8 cellular contexts compared by ENCODE assay signal in genomic region chr2:96147593-96148201, GRCh38. TPM values are rescaled to one million over a fixed set of nuclear protein-coding genes. Genes with fewer than 3 reads are reported as not detected.
A peak's percentile ranks its signal among the peaks of the same experiment; 100 is the strongest.
DNase-seq lines count a peak whose midpoint lies in the region; ATAC-seq and TF ChIP-seq lines count a peak whose summit lies in the region.

No MANE protein-coding gene starts in this region.

- 89 to 91% methylated on average over 3 to 9 of the region's 9 CpGs for WGBS in endodermal cell (ENCODE audit: insufficient coverage in 1 of 2, insufficient read length in 1 of 2), 2 experiments
- WGBS in body of pancreas, 2 donors = 86 to 91% methylated on average over 7 to 9 of the region's 9 CpGs

- DNase-seq in activated CD4-positive, alpha-beta T cell treated with anti-CD3 and anti-CD28 coated beads for 48 hours = peak; percentile 64
- DNase-seq in activated CD4-positive, alpha-beta T cell treated with anti-CD3 and anti-CD28 coated beads, Interleukin-2, amount 50 U/mL, for 1 hour = no peak
- no peak for DNase-seq in RWPE1 (ENCODE audit: low spot score)
- DNase-seq in endodermal cell = peak; percentile 63
- peak; percentile 36 for DNase-seq in stimulated activated naive B cell treated with anti-CD40 and anti-IgM and Interleukin-4, amounts not matched to agents 10 μg/mL and 1 μg/mL and 100 μg/mL, for 72 hours
- DNase-seq in WTC11 (ENCODE audit: low spot score) = no peak
- DNase-seq in NCI-H2107 treated with DMSO at 0.1 percent for 48 hours (lab: John Stamatoyannopoulos, UW; ENCODE audit: unreplicated experiment) = no peak
- no peak for DNase-seq in body of pancreas

- no peak for TF ChIP-seq POLR2A in body of pancreas (IDR thresholded peaks at IDR 0.05)

- H3K27me3 ChIP-seq in endodermal cell (ENCODE audit: control insufficient read depth, insufficient read depth, low read length, poor library complexity, severe bottlenecking) (peaks cover 30% of the 10 kb centered on the region), body of pancreas (no peaks in the 10 kb centered on the region)

- H3K9me3 Mint-ChIP-seq in endodermal cell (no peaks in the 10 kb centered on the region), WTC11 (no peaks in the 10 kb centered on the region)
- H3K9me3 Mint-ChIP-seq in stimulated activated naive B cell treated with anti-CD40 and anti-IgM and Interleukin-4, amounts not matched to agents 10 μg/mL and 1 μg/mL and 100 μg/mL, for 72 hours = no peaks in the 10 kb centered on the region

- CTCF ChIA-PET in RWPE1 (lab: Yijun Ruan, JAX) = interaction anchor here (0.5 to 1.0 kb wide), 4 partner anchors 27 to 139 kb away, joined by 3 to 5 read pairs (median 3); no protein-coding TSS in a partner anchor
- CTCF ChIA-PET in WTC11 (lab: Charles Lee) = interaction anchor here (1.3 to 4.9 kb wide), 7 partner anchors 9 to 125 kb away, joined by 3 to 33 read pairs (median 8); partner anchors contain the start of gene ASTL

- H3K9ac ChIP-seq in endodermal cell (ENCODE audit: extremely low read depth, low read length, poor library complexity, severe bottlenecking) = no peak overlapping the region

- H3K4me1 ChIP-seq in endodermal cell (ENCODE audit: control insufficient read depth, insufficient read depth, low read length) (no peaks in the 10 kb centered on the region), body of pancreas (peaks cover 24% of the 10 kb centered on the region)

- peak overlapping the region; percentile 49 for H3K27ac ChIP-seq in RWPE1
- H3K27ac ChIP-seq in endodermal cell (ENCODE audit: low read depth, low read length) = no peak overlapping the region
- no peak overlapping the region for H3K27ac ChIP-seq in body of pancreas

- H3K27me3 Mint-ChIP-seq in endodermal cell (ENCODE audit: insufficient read depth) (peaks cover 26% of the 10 kb centered on the region), WTC11 (ENCODE audit: low read depth) (peaks cover 35% of the 10 kb centered on the region)
- H3K27me3 Mint-ChIP-seq in stimulated activated naive B cell treated with anti-CD40 and anti-IgM and Interleukin-4, amounts not matched to agents 10 μg/mL and 1 μg/mL and 100 μg/mL, for 72 hours = no peaks in the 10 kb centered on the region

- ATAC-seq in stimulated activated naive B cell treated with anti-CD40 and anti-IgM and Interleukin-4, amounts not matched to agents 10 μg/mL and 1 μg/mL and 100 μg/mL, for 72 hours (replicated peaks) = no peak
- no peak for ATAC-seq in WTC11
- no peak for ATAC-seq in body of pancreas

- H3K36me3 Mint-ChIP-seq in endodermal cell (ENCODE audit: low read depth) = no peaks in the 10 kb centered on the region
- H3K36me3 Mint-ChIP-seq in stimulated activated naive B cell treated with anti-CD40 and anti-IgM and Interleukin-4, amounts not matched to agents 10 μg/mL and 1 μg/mL and 100 μg/mL, for 72 hours = peaks cover 20 to 21% of the 10 kb centered on the region in 2 donors
- no peaks in the 10 kb centered on the region for H3K36me3 Mint-ChIP-seq in WTC11

- no peak overlapping the region for H3K4me3 Mint-ChIP-seq in endodermal cell
- H3K4me3 Mint-ChIP-seq in stimulated activated naive B cell treated with anti-CD40 and anti-IgM and Interleukin-4, amounts not matched to agents 10 μg/mL and 1 μg/mL and 100 μg/mL, for 72 hours = peak overlapping the region; percentile 89 to 98
- no peak overlapping the region for H3K4me3 Mint-ChIP-seq in WTC11

- POLR2A ChIA-PET in RWPE1 (lab: Yijun Ruan, JAX; ENCODE audit: low non-redundant PET) = no interaction called here
- POLR2A ChIA-PET in WTC11 (lab: Charles Lee) = no interaction called here

- intact Hi-C loops in body of pancreas (cut with DNase I) = no loop called here

- H3K4me3 ChIP-seq in endodermal cell (ENCODE audit: low read length) = no peak overlapping the region
- no peak overlapping the region for H3K4me3 ChIP-seq in body of pancreas

- no peak overlapping the region for H3K27ac Mint-ChIP-seq in endodermal cell
- peak overlapping the region; percentile 94 for H3K27ac Mint-ChIP-seq in stimulated activated naive B cell treated with anti-CD40 and anti-IgM and Interleukin-4, amounts not matched to agents 10 μg/mL and 1 μg/mL and 100 μg/mL, for 72 hours
- H3K27ac Mint-ChIP-seq in WTC11 = no peak overlapping the region; the same call in 1 of the 2 replicates

- peaks cover 16% of the 10 kb centered on the region for H3K4me1 Mint-ChIP-seq in endodermal cell
- peaks cover 55 to 91% of the 10 kb centered on the region in 2 donors for H3K4me1 Mint-ChIP-seq in stimulated activated naive B cell treated with anti-CD40 and anti-IgM and Interleukin-4, amounts not matched to agents 10 μg/mL and 1 μg/mL and 100 μg/mL, for 72 hours
- peaks cover 40% of the 10 kb centered on the region for H3K4me1 Mint-ChIP-seq in WTC11

- H3K9me3 ChIP-seq in endodermal cell (ENCODE audit: control insufficient read depth, low read length) (no peaks in the 10 kb centered on the region), body of pancreas (no peaks in the 10 kb centered on the region)

- no peaks in the 10 kb centered on the region for H3K36me3 ChIP-seq in endodermal cell (ENCODE audit: control insufficient read depth, insufficient read depth, low read length)
- no peaks in the 10 kb centered on the region for H3K36me3 ChIP-seq in body of pancreas (replicated peaks in 1 of 2; ENCODE audit: insufficient read depth in 1 of 2, low read depth in 2 of 2)

- no peak for TF ChIP-seq CTCF in RWPE1 (conservative IDR thresholded peaks at IDR 0.05; ENCODE audit: low read depth)
- peak; percentile 16 for TF ChIP-seq CTCF in endodermal cell (conservative IDR thresholded peaks at IDR 0.05)
- TF ChIP-seq CTCF in WTC11 (IDR thresholded peaks at IDR 0.05) = no peak
- TF ChIP-seq CTCF in body of pancreas (IDR thresholded peaks at IDR 0.05) = no peak

TF ChIP-seq in WTC11, 78 proteins besides CTCF, POLR2A, EP300 and RAD21:
- TF ChIP-seq HMGXB4 (CRISPR knock-in tag; IDR thresholded peaks at IDR 0.05) (no peak), NFATC4 (CRISPR knock-in tag; IDR thresholded peaks at IDR 0.05) (no peak), ZNF425 (CRISPR knock-in tag; conservative IDR thresholded peaks at IDR 0.05) (no peak), NFYB (CRISPR knock-in tag; conservative IDR thresholded peaks at IDR 0.05; ENCODE audit: low read depth) (no peak), OVOL2 (CRISPR knock-in tag; IDR thresholded peaks at IDR 0.05; ENCODE audit: borderline replicate concordance) (no peak)

RNA-seq across cellular contexts. Expression of gene DUSP2, which starts 2.5 kb away (rescaled TPM):
- total RNA-seq in endodermal cell (1 to 10 TPM; 1.6 to 2.2 TPM), WTC11 (2021) (4.7 to 6.8 TPM (median 5.8 TPM) in 3 replicates), body of pancreas (1 to 10 TPM; 6.0 to 9.2 TPM)
- polyA plus RNA-seq in endodermal cell (2013, experiment 1 of 2) = 0.82 TPM
- 0.66 TPM for polyA plus RNA-seq in endodermal cell (2013, experiment 2 of 2)

RNA-seq across cellular contexts. Expression of gene ASTL, which starts 9.4 kb away (rescaled TPM):
- total RNA-seq in endodermal cell (not detected), WTC11 (2021) (0.69 to 1.4 TPM (median 0.79 TPM) in 3 replicates), body of pancreas (not detected)
- 0.18 TPM for polyA plus RNA-seq in endodermal cell (2013, experiment 1 of 2)
- polyA plus RNA-seq in endodermal cell (2013, experiment 2 of 2) = not detected

RNA-seq across cellular contexts. Expression of gene ADRA2B, which starts 31.3 kb away (rescaled TPM):
- total RNA-seq in endodermal cell (1 to 10 TPM; 2.4 to 3.8 TPM), WTC11 (2021) (4.7 to 6.3 TPM (median 5.8 TPM) in 3 replicates), body of pancreas (under 1 TPM; under 0.01 to 0.26 TPM)
- 0.96 TPM for polyA plus RNA-seq in endodermal cell (2013, experiment 1 of 2)
- 1.1 TPM for polyA plus RNA-seq in endodermal cell (2013, experiment 2 of 2)

Comparison
In these comparisons a context has a peak if more than half of its experiments do, and no peak if none do; other contexts are left out.
1. DNase-seq: peak in activated CD4-positive, alpha-beta T cell treated with anti-CD3 and anti-CD28 coated beads for 48 hours (single experiment), endodermal cell (single experiment) and stimulated activated naive B cell treated with anti-CD40 and anti-IgM and Interleukin-4, amounts not matched to agents 10 μg/mL and 1 μg/mL and 100 μg/mL, for 72 hours (single experiment); none in activated CD4-positive, alpha-beta T cell treated with anti-CD3 and anti-CD28 coated beads, Interleukin-2, amount 50 U/mL, for 1 hour (single experiment), RWPE1 (single experiment), WTC11 (single experiment), NCI-H2107 treated with DMSO at 0.1 percent for 48 hours (single experiment) and body of pancreas (0 of 4).
2. H3K4me3 Mint-ChIP-seq: peak in stimulated activated naive B cell treated with anti-CD40 and anti-IgM and Interleukin-4, amounts not matched to agents 10 μg/mL and 1 μg/mL and 100 μg/mL, for 72 hours (2 of 2); none in endodermal cell (single experiment) and WTC11 (single experiment).